Comparison of ENCODE assay signal across 17 cellular contexts in the genomic region with DNA sequence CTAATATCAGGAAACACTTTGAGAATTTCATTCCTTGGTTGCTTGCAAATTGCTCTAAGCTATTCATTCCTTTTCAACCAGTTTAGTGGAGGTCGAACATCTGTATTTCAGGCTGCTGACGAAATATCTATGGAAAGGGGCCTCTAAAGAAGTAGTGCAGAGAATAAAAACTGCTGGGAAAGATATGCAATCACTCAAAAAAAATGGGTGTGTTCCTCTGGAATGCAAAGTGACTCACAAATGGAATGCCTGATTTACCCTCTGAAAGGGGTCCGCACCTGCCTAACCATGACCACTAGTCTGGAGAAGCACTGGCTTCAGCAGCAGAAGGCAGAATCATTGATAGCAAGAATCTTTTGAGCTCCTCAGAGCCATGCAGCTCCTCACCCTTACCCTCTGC.
DNase-seq lines count a peak whose midpoint lies in the region; TF ChIP-seq lines count a peak whose summit lies in the region.
"Had no signal": no experiment of that assay in that cellular context is flagged by ENCODE, and none has a peak within 500 bp of the region (broad histone marks: within the 10 kb centered on the region; RNA-seq: fewer than 3 reads in every experiment).

No MANE protein-coding gene starts in this region.

- H3K4me1 ChIP-seq in tibial nerve (peaks cover 0 to 15% (median 6%) of the 10 kb centered on the region in 4 donors), BE2C (no peaks in the 10 kb centered on the region), vagina (no peaks in the 10 kb centered on the region)
- H3K4me1 ChIP-seq: suprapubic skin had no signal

- intact Hi-C loops in vagina (cut with DNase I), result no loop called here

- TF ChIP-seq CTCF in choroid plexus epithelial cell (conservative IDR thresholded peaks at IDR 0.05; ENCODE audit: low read depth, low read length) (no peak), tibial nerve (IDR thresholded peaks at IDR 0.05) (no peak), BE2C (IDR thresholded peaks at IDR 0.05; ENCODE audit: low read depth, low read length) (no peak), vagina (IDR thresholded peaks at IDR 0.05) (no peak)

- H3K36me3 ChIP-seq in tibial nerve (no peaks in the 10 kb centered on the region), BE2C (no peaks in the 10 kb centered on the region), vagina (no peaks in the 10 kb centered on the region)
- H3K36me3 ChIP-seq: suprapubic skin had no signal

- 67 to 70% methylated on average over 3 of the region's 3 CpGs for WGBS in tibial nerve, 2 donors

- DNase-seq in HT1080 (ENCODE audit: low read depth), result peak; percentile 69
- DNase-seq in choroid plexus epithelial cell (ENCODE audit: low read depth), result peak; percentile 37
- DNase-seq in tibial nerve (ENCODE audit: low spot score in 2 of 2), result no peak
- no peak for DNase-seq in BE2C
- DNase-seq in GM19240 (ENCODE audit: insufficient read length, low spot score), result no peak
- DNase-seq in vagina (ENCODE audit: extremely low spot score in 2 of 2), result no peak
- DNase-seq: activated CD4-positive, alpha-beta T cell treated with anti-CD3 and anti-CD28 coated beads, Interleukin-2, amount 50 U/mL, for 48 hours; activated naive CD4-positive, alpha-beta T cell treated with anti-CD3 and anti-CD28 coated beads, Interleukin-2, amount 50 U/mL, for 16 hours; Calu3; GF-D8; hippocampal formation; NCI-H187; NCI-H446; RPMI8226; SW 1271 had no signal

- H3K9me3 ChIP-seq in tibial nerve (no peaks in the 10 kb centered on the region), BE2C (no peaks in the 10 kb centered on the region), vagina (no peaks in the 10 kb centered on the region)
- H3K9me3 ChIP-seq: suprapubic skin had no signal

- H3K27ac ChIP-seq in layer of hippocampus (ENCODE audit: low read depth, low read length) (peak overlapping the region; percentile 82), tibial nerve (peak overlapping the region in 3 of 4 donors; percentile 11 to 78 (median 76)), vagina (no peak overlapping the region)
- H3K27ac ChIP-seq: suprapubic skin had no signal

- H3K27me3 ChIP-seq in layer of hippocampus (ENCODE audit: control insufficient read depth, insufficient read depth, low read length), result no peaks in the 10 kb centered on the region
- H3K27me3 ChIP-seq in tibial nerve, result no peaks in the 10 kb centered on the region
- no peaks in the 10 kb centered on the region for H3K27me3 ChIP-seq in BE2C
- H3K27me3 ChIP-seq in vagina, result no peaks in the 10 kb centered on the region
- H3K27me3 ChIP-seq: suprapubic skin had no signal

- H3K4me3 ChIP-seq in choroid plexus epithelial cell (ENCODE audit: low read depth, low read length) (no peak overlapping the region), tibial nerve (no peak overlapping the region), BE2C (ENCODE audit: low read depth, low read length) (no peak overlapping the region), vagina (no peak overlapping the region)
- H3K4me3 ChIP-seq: suprapubic skin had no signal

- no peak for TF ChIP-seq POLR2A in tibial nerve (IDR thresholded peaks at IDR 0.05)
- no peak for TF ChIP-seq POLR2A in vagina (IDR thresholded peaks at IDR 0.05)

- TF ChIP-seq EP300 in tibial nerve (IDR thresholded peaks at IDR 0.05), result no peak

Comparison
In these comparisons a context has a peak if more than half of its experiments do, and no peak if none do; other contexts are left out.
1. DNase-seq: peak in HT1080 (single experiment) and choroid plexus epithelial cell (single experiment); none in tibial nerve (0 of 2), BE2C (single experiment), GM19240 (single experiment) and vagina (0 of 2).